20 cellular contexts compared by ENCODE assay signal in the genomic region with DNA sequence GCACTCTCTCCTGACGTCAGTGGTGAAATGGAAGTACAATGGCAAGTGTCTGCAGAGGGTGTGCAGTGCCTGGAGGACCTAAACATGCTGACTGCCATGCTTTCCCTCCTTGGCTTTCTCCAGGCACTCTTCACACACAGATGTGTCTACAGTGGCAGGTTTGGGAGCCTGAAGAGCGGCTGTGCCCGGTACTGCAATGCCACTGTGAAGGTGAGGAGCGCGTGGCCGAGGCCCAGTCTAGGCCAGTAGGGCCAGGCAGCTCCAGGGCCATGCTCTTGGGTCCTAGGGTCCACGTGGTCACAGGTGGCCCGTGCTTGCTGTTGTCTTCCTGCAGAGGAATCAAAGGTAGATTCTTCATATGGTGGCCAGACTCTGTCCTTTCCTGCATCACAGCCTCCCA.
"Had no signal": no experiment of that assay in that cellular context is flagged by ENCODE, and none has a peak within 500 bp of the region (broad histone marks: within the 10 kb centered on the region; RNA-seq: fewer than 3 reads in every experiment).

No MANE protein-coding gene starts in this region.

- H3K9ac ChIP-seq: SK-N-SH had no signal

- H3K4me2 ChIP-seq: SK-N-SH had no signal

- H3K27ac Mint-ChIP-seq: IgD-negative memory B cell had no signal

- H3K9me3 ChIP-seq: SK-N-SH had no signal

- H3K9me2 ChIP-seq: SK-N-SH had no signal

- H3K4me3 Mint-ChIP-seq: IgD-negative memory B cell had no signal

- DNase-seq: KBM-7, MV-4-11, NCI-H1048, NCI-H1105, NCI-H1417, NCI-H1436 treated with DMSO at 0.1 percent for 48 hours, NCI-H1694, NCI-H187 treated with DMSO at 0.1 percent for 48 hours, NCI-H2081, NCI-H2107, NCI-H2227 treated with DMSO at 0.1 percent for 48 hours, NCI-H524, NCI-H526 treated with DMSO at 0.1 percent for 48 hours, NCI-H748 treated with DMSO at 0.1 percent for 48 hours, SHP77, SK-N-SH, SW 1271 had no signal

- H3K27ac ChIP-seq: RWPE1 had no signal

- ATAC-seq: Panc1 had no signal

- H3K36me3 Mint-ChIP-seq: IgD-negative memory B cell had no signal

- H3K4me1 Mint-ChIP-seq: IgD-negative memory B cell had no signal

- H3K9me3 Mint-ChIP-seq: IgD-negative memory B cell had no signal
